Comparison of ENCODE assay signal across 18 cellular contexts in genomic region chr17:61354895-61355294, GRCh38. TPM values are rescaled to one million over a fixed set of nuclear protein-coding genes. Genes with fewer than 3 reads are reported as not detected.
DNase-seq lines count a peak whose midpoint lies in the region; ATAC-seq and TF ChIP-seq lines count a peak whose summit lies in the region.
"Had no signal": no experiment of that assay in that cellular context is flagged by ENCODE, and none has a peak within 500 bp of the region (broad histone marks: within the 10 kb centered on the region; RNA-seq: fewer than 3 reads in every experiment).

No MANE protein-coding gene starts in this region.

- H2BK15ac ChIP-seq in H9 (ENCODE audit: low read depth, low read length) (no peak overlapping the region), mesendoderm (replicated peaks; ENCODE audit: low read depth) (no peak overlapping the region)

- in situ Hi-C loops in brain microvascular endothelial cell (cut with HindIII; ENCODE audit: low pct_ligation_motif_present, low sequenced_read_pairs), result no loop called here

- no peak overlapping the region for H3K27ac Mint-ChIP-seq in H9
- H3K27ac Mint-ChIP-seq: CD4-positive, CD25-positive, alpha-beta regulatory T cell had no signal

- H2BK5ac ChIP-seq in H9 (ENCODE audit: insufficient read length, low read length), result no peak overlapping the region
- no peak overlapping the region for H2BK5ac ChIP-seq in mesendoderm (ENCODE audit: low read length)

- H3K4me1 ChIP-seq in H9 (ENCODE audit: insufficient read depth, low read length) (peaks cover 3% of the 10 kb centered on the region; the same call in 1 of the 2 replicates), mesendoderm (ENCODE audit: control insufficient read depth, low read depth, low read length) (peaks cover 5% of the 10 kb centered on the region)

- no peak overlapping the region for H3K4me2 ChIP-seq in H9 (ENCODE audit: insufficient read depth, insufficient read length, low read length)
- no peak overlapping the region for H3K4me2 ChIP-seq in mesendoderm (ENCODE audit: low read length)

- H2BK20ac ChIP-seq in H9 (ENCODE audit: low read depth, low read length, poor library complexity, severe bottlenecking), result no peak overlapping the region

- no peak overlapping the region for H2AK5ac ChIP-seq in H9 (ENCODE audit: insufficient read length, low read length)
- no peak overlapping the region for H2AK5ac ChIP-seq in mesendoderm (ENCODE audit: low read length)

- H2BK120ac ChIP-seq in H9 (ENCODE audit: low read depth, low read length, poor library complexity, severe bottlenecking), result no peak overlapping the region
- no peak overlapping the region for H2BK120ac ChIP-seq in mesendoderm (ENCODE audit: low read depth, low read length)

- H3K4me3 ChIP-seq in AG04450 (ENCODE audit: low read depth, low read length) (no peak overlapping the region), brain microvascular endothelial cell (ENCODE audit: low read depth, low read length) (no peak overlapping the region), mesendoderm (ENCODE audit: low read length) (no peak overlapping the region)
- H3K4me3 ChIP-seq: SK-N-MC had no signal

- no peaks in the 10 kb centered on the region for H3K9me3 Mint-ChIP-seq in H9
- H3K9me3 Mint-ChIP-seq: CD4-positive, CD25-positive, alpha-beta regulatory T cell had no signal

- TF ChIP-seq CTCF in AG04450 (IDR thresholded peaks at IDR 0.05; ENCODE audit: low read depth, low read length) (0 out of 2 replicates have a peak, but pooled peaks have one; percentile 4), H9 (conservative IDR thresholded peaks at IDR 0.05) (no peak), brain microvascular endothelial cell (IDR thresholded peaks at IDR 0.05; ENCODE audit: low read depth, low read length, missing control alignments) (peak; percentile 31), GM10266 (IDR thresholded peaks at IDR 0.05; ENCODE audit: control insufficient read depth, insufficient read depth, low read depth, missing control alignments) (no peak)

- H4K20me1 ChIP-seq in H9 (ENCODE audit: control insufficient read depth, insufficient read depth, insufficient read length), result no peaks in the 10 kb centered on the region

- H3K27ac ChIP-seq in AG04450 (ENCODE audit: low read depth, low read length), result no peak overlapping the region
- H3K27ac ChIP-seq in H9 (ENCODE audit: insufficient read length, low read depth, low read length), result no peak overlapping the region
- H3K27ac ChIP-seq in brain microvascular endothelial cell, result no peak overlapping the region
- H3K27ac ChIP-seq in mesendoderm (ENCODE audit: low read depth, low read length), result no peak overlapping the region
- H3K27ac ChIP-seq: SK-N-MC had no signal

- H3K23ac ChIP-seq in H9 (ENCODE audit: insufficient read length, low read depth, low read length) (no peak overlapping the region), mesendoderm (ENCODE audit: low read length) (no peak overlapping the region)

- H3K9ac ChIP-seq in H9 (ENCODE audit: extremely low read depth, insufficient read length, low read length) (no peak overlapping the region), mesendoderm (ENCODE audit: low read length) (no peak overlapping the region)

- no peaks in the 10 kb centered on the region; the same call in 1 of the 2 replicates for H3K27me3 Mint-ChIP-seq in H9 (ENCODE audit: low read depth)
- H3K27me3 Mint-ChIP-seq: CD4-positive, CD25-positive, alpha-beta regulatory T cell had no signal

- no peak overlapping the region for H3K4me3 Mint-ChIP-seq in H9
- H3K4me3 Mint-ChIP-seq: CD4-positive, CD25-positive, alpha-beta regulatory T cell had no signal

- no peaks in the 10 kb centered on the region; a peak in 1 of 7 replicates for H3K36me3 Mint-ChIP-seq in H9 (ENCODE audit: insufficient read depth in 1 of 3, low read depth in 3 of 3)
- H3K36me3 Mint-ChIP-seq: CD4-positive, CD25-positive, alpha-beta regulatory T cell had no signal

- WGBS in H9 (ENCODE audit: extremely low coverage, insufficient read length, low lambda C conversion rate), result no CpG with 5 or more reads among the region's 6 CpGs
- no CpG with 5 or more reads among the region's 6 CpGs for WGBS in mesendoderm (ENCODE audit: extremely low coverage, insufficient coverage, low lambda C conversion rate)

- H3K4ac ChIP-seq in H9 (ENCODE audit: low read depth, low read length), result no peak overlapping the region
- H3K4ac ChIP-seq in mesendoderm (ENCODE audit: low read depth, low read length), result no peak overlapping the region

- H4K91ac ChIP-seq in H9 (ENCODE audit: insufficient read length, low read depth, low read length), result no peak overlapping the region

- H3K27me3 ChIP-seq in AG04450 (ENCODE audit: control insufficient read depth, insufficient read depth, low read length) (no peaks in the 10 kb centered on the region), H9 (ENCODE audit: insufficient read depth, low read length) (no peaks in the 10 kb centered on the region), brain microvascular endothelial cell (replicated peaks) (no peaks in the 10 kb centered on the region), mesendoderm (ENCODE audit: insufficient read depth, low read length, poor library complexity) (no peaks in the 10 kb centered on the region)

- no peak overlapping the region for H3T11ph ChIP-seq in H9 (ENCODE audit: low read length)

- H3K9me3 ChIP-seq in AG04450 (ENCODE audit: control insufficient read depth, insufficient read depth, low read length) (no peaks in the 10 kb centered on the region), H9 (ENCODE audit: control insufficient read depth, low read depth, low read length) (no peaks in the 10 kb centered on the region)
- H3K9me3 ChIP-seq: Caco-2 had no signal

- H2AFZ ChIP-seq in H9 (ENCODE audit: low read length), result no peak overlapping the region

- no peak overlapping the region for H3K14ac ChIP-seq in H9 (ENCODE audit: insufficient read depth, low read length)

- H3K56ac ChIP-seq in H9 (ENCODE audit: insufficient read length, low read depth, low read length) (no peak overlapping the region), mesendoderm (ENCODE audit: low read length) (no peak overlapping the region)

- H3K79me2 ChIP-seq in H9 (ENCODE audit: insufficient read depth, low read length) (no peaks in the 10 kb centered on the region), mesendoderm (ENCODE audit: control insufficient read depth, insufficient read depth, low read length) (no peaks in the 10 kb centered on the region)

- POLR2A ChIA-PET in AG04450 (lab: Yijun Ruan, JAX), result no interaction called here

- H4K8ac ChIP-seq in H9 (replicated peaks; ENCODE audit: insufficient read length, low read depth, low read length) (no peak overlapping the region), mesendoderm (ENCODE audit: low read depth, low read length) (no peak overlapping the region)

- H3K79me1 ChIP-seq in H9 (ENCODE audit: insufficient read depth, low read depth, low read length, poor library complexity, severe bottlenecking), result no peaks in the 10 kb centered on the region
- no peaks in the 10 kb centered on the region for H3K79me1 ChIP-seq in mesendoderm (ENCODE audit: low read length)

- peaks cover 34 to 47% of the 10 kb centered on the region in 2 experiments for H3K4me1 Mint-ChIP-seq in H9
- H3K4me1 Mint-ChIP-seq: CD4-positive, CD25-positive, alpha-beta regulatory T cell had no signal

- CTCF ChIA-PET in AG04450 (lab: Charles Lee), result interaction anchor here (0.7 kb wide), 1 partner anchor 384 kb away, joined by 3 read pairs; no protein-coding TSS in a partner anchor

- H3K23me2 ChIP-seq in H9 (ENCODE audit: insufficient read length, low read depth, low read length, poor library complexity, severe bottlenecking), result no peaks in the 10 kb centered on the region

- no peak for DNase-seq in AG04450 (ENCODE audit: low read depth, low spot score)
- peak; percentile 58 for DNase-seq in H9
- no peak for DNase-seq in brain microvascular endothelial cell
- DNase-seq in mesendoderm, result peak; percentile 54
- DNase-seq in GM10266 (ENCODE audit: extremely low spot score), result no peak
- no peak for DNase-seq in occipital lobe (lab: John Stamatoyannopoulos, UW)
- DNase-seq: AML-193; Caco-2; CD4-positive, CD25-positive, alpha-beta regulatory T cell; DMS153; KG1; NCI-H1436; NCI-H2029 treated with DMSO at 0.1 percent for 48 hours; NCI-H2171 treated with DMSO at 0.1 percent for 48 hours; NCI-H774 had no signal

- no peak overlapping the region for H4K5ac ChIP-seq in H9 (ENCODE audit: insufficient read length, low read depth, low read length)
- H4K5ac ChIP-seq in mesendoderm (ENCODE audit: low read length), result no peak overlapping the region

- H3K18ac ChIP-seq in H9 (ENCODE audit: insufficient read length, low read depth, low read length) (no peak overlapping the region), mesendoderm (ENCODE audit: low read length) (no peak overlapping the region)

- H3K36me3 ChIP-seq in brain microvascular endothelial cell (replicated peaks) (no peaks in the 10 kb centered on the region), mesendoderm (ENCODE audit: control insufficient read depth, insufficient read depth, low read length) (no peaks in the 10 kb centered on the region)

- H2BK12ac ChIP-seq in H9 (ENCODE audit: insufficient read length, low read depth, low read length), result no peak overlapping the region

- no peak for ATAC-seq in GM19467 (IDR thresholded peaks at IDR 0.05; ENCODE audit: unreplicated experiment)
- no peak for ATAC-seq in GM21737 (IDR thresholded peaks at IDR 0.05; ENCODE audit: unreplicated experiment)

RNA-seq across cellular contexts. Expression of gene TBX2, which starts 44.7 kb away (rescaled TPM):
- 18.3 and 22.0 TPM in 2 replicates for polyA plus RNA-seq in AG04450 (2011; rRNA removed)
- 36.1 and 52.1 TPM in 2 replicates for polyA minus RNA-seq in AG04450 (2011; rRNA and poly(A)+ RNA removed)
- total RNA-seq in H9 (2021), result not detected in 2 replicates
- polyA plus RNA-seq in mesendoderm (2013, experiment 1 of 2), result 0.01 TPM
- polyA plus RNA-seq in mesendoderm (2013, experiment 2 of 2), result 0.01 TPM
- 0.47 TPM for total RNA-seq in occipital lobe
- total RNA-seq: CD4-positive, CD25-positive, alpha-beta regulatory T cell had no signal
- polyA plus RNA-seq: CD4-positive, CD25-positive, alpha-beta regulatory T cell had no signal

Comparison
In these comparisons a context has a peak if more than half of its experiments do, and no peak if none do; other contexts are left out.
1. DNase-seq: peak in H9 (single experiment) and mesendoderm (single experiment); none in AG04450 (single experiment), brain microvascular endothelial cell (single experiment), GM10266 (single experiment) and occipital lobe (single experiment).
2. CTCF ChIP-seq: peak in AG04450 (single experiment) and brain microvascular endothelial cell (single experiment); none in H9 (single experiment) and GM10266 (single experiment).